Comparison of ENCODE assay signal across 13 cellular contexts in the genomic region with DNA sequence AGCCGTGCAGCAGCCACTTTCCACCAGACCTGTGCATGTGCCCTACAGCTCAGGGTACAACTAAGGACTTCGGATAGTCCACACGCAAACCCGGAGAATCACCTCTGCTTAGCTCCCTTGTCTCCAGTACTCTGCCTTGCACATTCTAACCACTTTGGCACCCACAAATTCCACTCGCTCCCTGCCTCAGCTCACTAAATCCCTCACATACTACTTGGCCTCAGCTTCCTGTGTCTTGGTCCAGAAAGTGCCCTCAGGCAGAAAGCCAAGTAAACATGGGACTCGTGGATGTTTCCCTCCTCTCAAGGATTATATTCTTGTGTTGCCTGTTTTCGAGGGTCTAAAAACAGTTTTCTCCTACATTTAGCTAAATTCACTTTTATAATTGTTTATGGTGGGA.
"Had no signal": no experiment of that assay in that cellular context is flagged by ENCODE, and none has a peak within 500 bp of the region (broad histone marks: within the 10 kb centered on the region; RNA-seq: fewer than 3 reads in every experiment).

No MANE protein-coding gene starts in this region.

- H3K4me3 Mint-ChIP-seq: activated CD4-positive, alpha-beta T cell treated with anti-CD3 and anti-CD28 coated beads, Interleukin-2, amount 10 ng/mL, durations not matched to agents 7 days and 5 days; naive B cell; T-helper 17 cell had no signal

- H3K4me1 ChIP-seq: gastroesophageal sphincter had no signal

- DNase-seq: activated CD4-positive, alpha-beta T cell treated with anti-CD3 and anti-CD28 coated beads, Interleukin-2, amount 10 ng/mL, durations not matched to agents 7 days and 5 days; activated CD4-positive, CD25-positive, alpha-beta regulatory T cell; activated CD8-positive, alpha-beta memory T cell treated with anti-CD3 and anti-CD28 coated beads for 24 hours; activated naive CD4-positive, alpha-beta T cell treated with anti-CD3 and anti-CD28 coated beads, Interleukin-2, amount 50 U/mL, for 16 hours; kidney glomerular epithelial cell; midbrain; naive B cell; stimulated activated CD4-positive, alpha-beta T cell treated with anti-CD3 and anti-CD28 coated beads, Interleukin-12 subunit alpha, Interleukin-12 subunit beta, amount 100 ng/mL, for 4 hours; stimulated activated naive CD4-positive, alpha-beta T cell treated with Interleukin-2 at 50 U/mL for 16 hours; T-helper 17 cell; upper lobe of left lung had no signal

- H3K27ac Mint-ChIP-seq: activated CD4-positive, alpha-beta T cell treated with anti-CD3 and anti-CD28 coated beads, Interleukin-2, amount 10 ng/mL, durations not matched to agents 7 days and 5 days; T-helper 17 cell had no signal

- H3K27ac ChIP-seq: gastroesophageal sphincter, upper lobe of left lung had no signal

- H3K27me3 Mint-ChIP-seq: activated CD4-positive, alpha-beta T cell treated with anti-CD3 and anti-CD28 coated beads, Interleukin-2, amount 10 ng/mL, durations not matched to agents 7 days and 5 days; naive B cell; T-helper 17 cell had no signal

- H3K27me3 ChIP-seq: gastroesophageal sphincter, upper lobe of left lung had no signal

- H3K9me3 Mint-ChIP-seq: activated CD4-positive, alpha-beta T cell treated with anti-CD3 and anti-CD28 coated beads, Interleukin-2, amount 10 ng/mL, durations not matched to agents 7 days and 5 days; naive B cell had no signal

- ATAC-seq: gastroesophageal sphincter, sciatic nerve, T-helper 17 cell had no signal

- H3K4me3 ChIP-seq: gastroesophageal sphincter, upper lobe of left lung had no signal

- H3K9me3 ChIP-seq: gastroesophageal sphincter, upper lobe of left lung had no signal
